Comparison of ENCODE assay signal across 25 cellular contexts in the genomic region with DNA sequence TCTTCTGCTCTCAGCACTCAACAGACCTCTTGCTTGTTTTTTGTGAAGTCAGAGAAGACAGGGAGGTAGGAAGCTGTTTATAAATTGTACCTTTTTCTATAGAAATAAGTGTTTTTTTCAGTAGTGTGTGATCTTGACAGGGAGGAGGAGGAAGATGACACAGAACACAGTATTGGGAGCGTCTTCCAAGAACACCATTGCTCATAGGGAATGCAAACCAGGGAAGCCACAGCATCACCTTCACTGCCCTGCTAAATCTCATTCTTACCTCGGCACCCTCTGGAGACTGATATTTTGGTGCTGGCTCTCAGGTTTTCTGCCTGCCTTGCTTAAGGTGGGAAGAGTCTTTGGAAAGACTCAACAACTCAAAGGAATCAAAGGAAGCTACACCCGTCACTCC.
"Had no signal": no experiment of that assay in that cellular context is flagged by ENCODE, and none has a peak within 500 bp of the region (broad histone marks: within the 10 kb centered on the region; RNA-seq: fewer than 3 reads in every experiment).

No MANE protein-coding gene starts in this region.

- H3K4me1 ChIP-seq: stomach, suprapubic skin, thyroid gland, tibial artery, tibial nerve, transverse colon, upper lobe of left lung, upper lobe of right lung, uterus, vagina had no signal

- H3K4me3 ChIP-seq: stomach, suprapubic skin, thoracic aorta, thyroid gland, tibial artery, tibial nerve, transverse colon, upper lobe of left lung, upper lobe of right lung, uterus, vagina had no signal

- H3K27me3 ChIP-seq: stomach, suprapubic skin, thyroid gland, tibial artery, tibial nerve, transverse colon, upper lobe of left lung, upper lobe of right lung, uterus, vagina had no signal

- H3K36me3 ChIP-seq: stomach, suprapubic skin, thoracic aorta, thyroid gland, tibial artery, tibial nerve, transverse colon, upper lobe of left lung, upper lobe of right lung, uterus, vagina had no signal

- ATAC-seq: stimulated activated effector memory CD8-positive, alpha-beta T cell treated with anti-CD3 and anti-CD28 coated beads, Interleukin-12 subunit alpha, Interleukin-12 subunit beta, amount 100 ng/mL, for 72 hours; stimulated activated memory B cell treated with anti-CD40 and anti-IgM and Interleukin-4, amounts not matched to agents 10 μg/mL and 1 μg/mL and 100 μg/mL, for 72 hours; stimulated activated naive B cell treated with anti-CD40 and anti-IgM and Interleukin-4, amounts not matched to agents 10 μg/mL and 1 μg/mL and 100 μg/mL, for 72 hours; stimulated activated naive CD8-positive, alpha-beta T cell treated with anti-CD3 and anti-CD28 coated beads, Interleukin-15, amount 100 ng/mL, for 72 hours; stimulated activated naive CD8-positive, alpha-beta T cell treated with anti-CD3 and anti-CD28 coated beads, Interleukin-15, Interleukin-2, amounts not matched to agents 100 U/mL and 50 U/mL, for 24 hours; upper lobe of right lung had no signal

- H3K9me3 ChIP-seq: stomach, suprapubic skin, thoracic aorta, thyroid gland, tibial artery, tibial nerve, transverse colon, upper lobe of left lung, upper lobe of right lung, uterus, vagina had no signal

- H3K27ac ChIP-seq: stomach, suprapubic skin, thoracic aorta, thyroid gland, tibial artery, tibial nerve, transverse colon, upper lobe of left lung, upper lobe of right lung, uterus, vagina had no signal

- DNase-seq: stimulated activated CD4-positive, alpha-beta T cell treated with anti-CD3 and anti-CD28 coated beads, Interleukin-2, amount 100 ng/mL, for 48 hours; stimulated activated CD4-positive, alpha-beta T cell treated with anti-CD3 and anti-CD28 coated beads, Interleukin-4, amount 100 ng/mL, for 1 hour; stimulated activated CD4-positive, alpha-beta T cell treated with anti-CD3 and anti-CD28 coated beads, Interleukin-4, amount 100 ng/mL, for 24 hours; stimulated activated CD4-positive, alpha-beta T cell treated with anti-CD3 and anti-CD28 coated beads, Interleukin-4, amount 100 ng/mL, for 4 hours; stimulated activated CD8-positive, alpha-beta memory T cell treated with anti-CD3 and anti-CD28 coated beads, Interleukin-4, amount 100 ng/mL, for 48 hours; stimulated activated naive B cell treated with anti-CD40 and anti-IgM and Interleukin-4, amounts not matched to agents 10 μg/mL and 1 μg/mL and 100 μg/mL, for 72 hours; stimulated activated naive CD4-positive, alpha-beta T cell; stimulated activated naive CD4-positive, alpha-beta T cell treated with Interleukin-2 at 50 U/mL for 16 hours; stimulated activated naive CD8-positive, alpha-beta T cell treated with anti-CD3 and anti-CD28 coated beads, Interleukin-15, amount 100 ng/mL, for 72 hours; stimulated activated naive CD8-positive, alpha-beta T cell treated with anti-CD3 and anti-CD28 coated beads, Interleukin-15, Interleukin-2, amounts not matched to agents 100 U/mL and 50 U/mL, for 24 hours; stomach; substantia nigra; thyroid gland; tibial artery; transverse colon; trophoblast cell; upper lobe of left lung; upper lobe of right lung; uterus had no signal
